Comparison of ENCODE assay signal across 8 cellular contexts in genomic region chr4:82866033-82866432, GRCh38. TPM values are rescaled to one million over a fixed set of nuclear protein-coding genes. Genes with fewer than 3 reads are reported as not detected.
A peak's percentile ranks its signal among the peaks of the same experiment; 100 is the strongest.
DNase-seq lines count a peak whose midpoint lies in the region; ATAC-seq and TF ChIP-seq lines count a peak whose summit lies in the region.
"Not testable (repeated sequence)": the region's sequence is repeated elsewhere in the genome, so short reads cannot be mapped to it uniquely, and the experiment has no call there.

No MANE protein-coding gene starts in this region.

- not testable (repeated sequence) for H3K9me3 ChIP-seq in CD4-positive, alpha-beta T cell (ENCODE audit: control insufficient read depth, low read length); KOPT-K1 (ENCODE audit: insufficient read depth, low read length, poor library complexity, severe bottlenecking); SK-N-SH; thoracic aorta

- not testable (repeated sequence) for H3K27me3 ChIP-seq in CD4-positive, alpha-beta T cell (ENCODE audit: control insufficient read depth, insufficient read depth, low read length); SK-N-SH (ENCODE audit: insufficient read depth); brain microvascular endothelial cell (replicated peaks); thoracic aorta (replicated peaks; ENCODE audit: insufficient read depth)

- not testable (repeated sequence) for TF ChIP-seq EP300 in SK-N-SH (IDR thresholded peaks at IDR 0.05; ENCODE audit: borderline replicate concordance in 1 of 2, low read depth in 1 of 2, low read length in 1 of 2)

- CTCF ChIA-PET in CD4-positive, alpha-beta T cell (lab: Charles Lee), result not testable (repeated sequence)
- CTCF ChIA-PET in SK-N-SH (lab: Yijun Ruan, JAX), result interaction anchor here (1.5 kb wide), 1 partner anchor 12 kb away, joined by 5 read pairs; no protein-coding TSS in a partner anchor

- not testable (repeated sequence) for H3K4me1 ChIP-seq in SK-N-SH (ENCODE audit: control insufficient read depth in 1 of 2, insufficient read depth in 2 of 2, low read depth in 1 of 2, low read length in 1 of 2)
- H3K4me1 ChIP-seq in thoracic aorta (ENCODE audit: control insufficient read depth in 1 of 2, low read depth in 2 of 2), result peaks cover 0 to 13% of the 10 kb centered on the region in 2 donors

- not testable (repeated sequence) for H3K9me3 Mint-ChIP-seq in CD4-positive, alpha-beta T cell; activated T-cell treated with anti-CD3 and anti-CD28 coated beads, Interleukin-2, amount 50 U/mL, for 24 hours; natural killer cell treated with Interleukin-12 subunit alpha and Interleukin-12 subunit beta and Interleukin-15 and Interleukin-18, amount 100 ng/mL, for 72 hours

- peak overlapping the region in 1 of 2 experiments; percentile 12; a peak in 1 of 4 replicates for H3K4me3 ChIP-seq in SK-N-SH (ENCODE audit: low read depth in 2 of 2, low read length in 1 of 2)
- not testable (repeated sequence) for H3K4me3 ChIP-seq in brain microvascular endothelial cell (ENCODE audit: low read depth, low read length); fibroblast of mammary gland (ENCODE audit: control insufficient read depth, low read depth, low read length); thoracic aorta

- peak overlapping the region; percentile 67 for H3K27ac Mint-ChIP-seq in CD4-positive, alpha-beta T cell
- peak overlapping the region; percentile 74 for H3K27ac Mint-ChIP-seq in activated T-cell treated with anti-CD3 and anti-CD28 coated beads, Interleukin-2, amount 50 U/mL, for 24 hours
- peak overlapping the region; percentile 85 to 86 for H3K27ac Mint-ChIP-seq in natural killer cell treated with Interleukin-12 subunit alpha and Interleukin-12 subunit beta and Interleukin-15 and Interleukin-18, amount 100 ng/mL, for 72 hours

- WGBS in SK-N-SH (ENCODE audit: low lambda C conversion rate), result 65% methylated on average over 6 of the region's 6 CpGs

- H3K36me3 ChIP-seq in KOPT-K1 (ENCODE audit: insufficient read depth, low read length), result peaks cover 89% of the 10 kb centered on the region
- H3K36me3 ChIP-seq in SK-N-SH (replicated peaks in 1 of 2; ENCODE audit: control insufficient read depth in 1 of 2, insufficient read depth in 2 of 2, low read length in 1 of 2), result peaks cover 67 to 88% of the 10 kb centered on the region in 2 experiments
- H3K36me3 ChIP-seq in brain microvascular endothelial cell (replicated peaks), result peaks cover 71% of the 10 kb centered on the region
- H3K36me3 ChIP-seq in thoracic aorta, result peaks cover 26% of the 10 kb centered on the region

- POLR2A ChIA-PET in CD4-positive, alpha-beta T cell (lab: Charles Lee), result interaction anchor here (0.6 to 1.6 kb wide), 4 partner anchors 24 to 169 kb away, joined by 3 to 6 read pairs (median 5); partner anchors contain the start of genes COPS4 and SEC31A
- POLR2A ChIA-PET in SK-N-SH (lab: Yijun Ruan, JAX), result not testable (repeated sequence)

- peaks cover 80% of the 10 kb centered on the region for H3K79me2 ChIP-seq in SK-N-SH (ENCODE audit: insufficient read depth)

- H2AFZ ChIP-seq in SK-N-SH (ENCODE audit: low read depth), result not testable (repeated sequence)

- peaks cover 70% of the 10 kb centered on the region for H3F3A ChIP-seq in SK-N-SH (replicated peaks; ENCODE audit: insufficient read depth)

- H3K9ac ChIP-seq in SK-N-SH, result peak overlapping the region; percentile 55; the same call in 1 of the 2 replicates

- not testable (repeated sequence) for H3K4me3 Mint-ChIP-seq in CD4-positive, alpha-beta T cell; activated T-cell treated with anti-CD3 and anti-CD28 coated beads, Interleukin-2, amount 50 U/mL, for 24 hours
- peak overlapping the region; percentile 83 for H3K4me3 Mint-ChIP-seq in natural killer cell treated with Interleukin-12 subunit alpha and Interleukin-12 subunit beta and Interleukin-15 and Interleukin-18, amount 100 ng/mL, for 72 hours

- intact Hi-C loops in CD4-positive, alpha-beta T cell (cut with DNase I, micrococcal nuclease), result not testable (repeated sequence)

- TF ChIP-seq RAD21 in SK-N-SH (IDR thresholded peaks at IDR 0.05; ENCODE audit: low read length), result not testable (repeated sequence)

- in situ Hi-C loops in brain microvascular endothelial cell (cut with HindIII; ENCODE audit: low pct_ligation_motif_present, low sequenced_read_pairs), result not testable (repeated sequence)

- not testable (repeated sequence) for TF ChIP-seq CTCF in CD4-positive, alpha-beta T cell (IDR thresholded peaks at IDR 0.05); SK-N-SH (IDR thresholded peaks at IDR 0.05); brain microvascular endothelial cell (IDR thresholded peaks at IDR 0.05; ENCODE audit: low read depth, low read length, missing control alignments); fibroblast of mammary gland (conservative IDR thresholded peaks at IDR 0.05; ENCODE audit: control insufficient read depth, insufficient read depth, low read depth, low read length); thoracic aorta (IDR thresholded peaks at IDR 0.05)

- not testable (repeated sequence) for H3K27ac ChIP-seq in CD4-positive, alpha-beta T cell (ENCODE audit: low read depth, low read length)
- H3K27ac ChIP-seq in KOPT-K1 (ENCODE audit: low read depth, low read length, poor library complexity, severe bottlenecking) (peak overlapping the region; percentile 22), SK-N-SH (ENCODE audit: low read depth in 2 of 2, low read length in 1 of 2) (peak overlapping the region in 1 of 2 experiments; percentile 92; a peak in 2 of 4 replicates), brain microvascular endothelial cell (peak overlapping the region; percentile 83), thoracic aorta (peak overlapping the region; percentile 49 to 71)

- not testable (repeated sequence) for H3K9me2 ChIP-seq in SK-N-SH

- peaks cover 89% of the 10 kb centered on the region for H3K36me3 Mint-ChIP-seq in CD4-positive, alpha-beta T cell (ENCODE audit: low read depth)
- H3K36me3 Mint-ChIP-seq in activated T-cell treated with anti-CD3 and anti-CD28 coated beads, Interleukin-2, amount 50 U/mL, for 24 hours (ENCODE audit: low read depth), result peaks cover 85% of the 10 kb centered on the region
- H3K36me3 Mint-ChIP-seq in natural killer cell treated with Interleukin-12 subunit alpha and Interleukin-12 subunit beta and Interleukin-15 and Interleukin-18, amount 100 ng/mL, for 72 hours, result peaks cover 36% of the 10 kb centered on the region

- DNase-seq in CD4-positive, alpha-beta T cell; SK-N-SH; activated T-cell treated with anti-CD3 and anti-CD28 coated beads, Interleukin-2, amount 50 U/mL, for 24 hours; natural killer cell treated with Interleukin-12 subunit alpha and Interleukin-12 subunit beta and Interleukin-15 and Interleukin-18, amount 100 ng/mL, for 72 hours (ENCODE audit: low spot score); thoracic aorta (ENCODE audit: low spot score): not testable (repeated sequence)
- peak; percentile 31 for DNase-seq in brain microvascular endothelial cell
- peak; percentile 30 for DNase-seq in fibroblast of mammary gland (ENCODE audit: low read depth)

- not testable (repeated sequence) for H3K27me3 Mint-ChIP-seq in CD4-positive, alpha-beta T cell; activated T-cell treated with anti-CD3 and anti-CD28 coated beads, Interleukin-2, amount 50 U/mL, for 24 hours; natural killer cell treated with Interleukin-12 subunit alpha and Interleukin-12 subunit beta and Interleukin-15 and Interleukin-18, amount 100 ng/mL, for 72 hours

- not testable (repeated sequence) for ATAC-seq in CD4-positive, alpha-beta T cell (ENCODE audit: poor library complexity); natural killer cell treated with Interleukin-12 subunit alpha and Interleukin-12 subunit beta and Interleukin-15 and Interleukin-18, amount 100 ng/mL, for 72 hours; thoracic aorta (ENCODE audit: insufficient number of reproducible peaks, low FRiP score, low read depth)

- H4K20me1 ChIP-seq in SK-N-SH (ENCODE audit: insufficient read depth), result not testable (repeated sequence)

- peak overlapping the region; percentile 58 for H3K4me2 ChIP-seq in SK-N-SH

- peaks cover 25% of the 10 kb centered on the region for H3K4me1 Mint-ChIP-seq in CD4-positive, alpha-beta T cell (ENCODE audit: low read depth)
- peaks cover 28% of the 10 kb centered on the region for H3K4me1 Mint-ChIP-seq in activated T-cell treated with anti-CD3 and anti-CD28 coated beads, Interleukin-2, amount 50 U/mL, for 24 hours (ENCODE audit: low read depth)
- H3K4me1 Mint-ChIP-seq in natural killer cell treated with Interleukin-12 subunit alpha and Interleukin-12 subunit beta and Interleukin-15 and Interleukin-18, amount 100 ng/mL, for 72 hours (ENCODE audit: low read depth in 2 of 2), result peaks cover 25 to 40% of the 10 kb centered on the region in 2 donors

TF ChIP-seq in SK-N-SH, 30 proteins besides CTCF, POLR2A, EP300 and RAD21:
- 0 out of 2 replicates have a peak, but pooled peaks have one; percentile 28 for TF ChIP-seq FOSL2 (IDR thresholded peaks at IDR 0.05; ENCODE audit: borderline replicate concordance, low read depth)
- 0 out of 2 replicates have a peak, but pooled peaks have one; percentile 36 for TF ChIP-seq RXRA (IDR thresholded peaks at IDR 0.05; ENCODE audit: borderline replicate concordance, low read depth)

RNA-seq across cellular contexts. Expression of gene SEC31A, which starts 24.9 kb away (rescaled TPM):
- 100 to 1,000 TPM; 130 to 131 TPM for total RNA-seq in CD4-positive, alpha-beta T cell
- polyA plus RNA-seq in SK-N-SH (2012; rRNA removed), result 147 and 191 TPM in 2 replicates
- polyA plus RNA-seq in SK-N-SH (2012; cell fraction: cytosol; rRNA removed), result 141 and 148 TPM in 2 replicates
- 118 and 233 TPM in 2 replicates for polyA plus RNA-seq in SK-N-SH (2012; cell fraction: nucleus; rRNA removed)
- 100 to 1,000 TPM; 140 to 145 TPM for total RNA-seq in natural killer cell treated with Interleukin-12 subunit alpha and Interleukin-12 subunit beta and Interleukin-15 and Interleukin-18, amount 100 ng/mL, for 72 hours
- 100 to 1,000 TPM; 248 to 337 TPM for total RNA-seq in thoracic aorta

RNA-seq across cellular contexts. Expression of gene THAP9, which starts 34.5 kb away (rescaled TPM):
- total RNA-seq in CD4-positive, alpha-beta T cell, result 1 to 10 TPM; 3.8 to 4.3 TPM
- polyA plus RNA-seq in SK-N-SH (2012; rRNA removed), result 1.5 and 1.6 TPM in 2 replicates
- 1.5 and 1.7 TPM in 2 replicates for polyA plus RNA-seq in SK-N-SH (2012; cell fraction: cytosol; rRNA removed)
- 1.2 and 3.7 TPM in 2 replicates for polyA plus RNA-seq in SK-N-SH (2012; cell fraction: nucleus; rRNA removed)
- 1 to 10 TPM; 1.7 to 3.0 TPM for total RNA-seq in natural killer cell treated with Interleukin-12 subunit alpha and Interleukin-12 subunit beta and Interleukin-15 and Interleukin-18, amount 100 ng/mL, for 72 hours
- total RNA-seq in thoracic aorta, result 1 to 10 TPM; 2.7 to 3.9 TPM
